In the genomic region with DNA sequence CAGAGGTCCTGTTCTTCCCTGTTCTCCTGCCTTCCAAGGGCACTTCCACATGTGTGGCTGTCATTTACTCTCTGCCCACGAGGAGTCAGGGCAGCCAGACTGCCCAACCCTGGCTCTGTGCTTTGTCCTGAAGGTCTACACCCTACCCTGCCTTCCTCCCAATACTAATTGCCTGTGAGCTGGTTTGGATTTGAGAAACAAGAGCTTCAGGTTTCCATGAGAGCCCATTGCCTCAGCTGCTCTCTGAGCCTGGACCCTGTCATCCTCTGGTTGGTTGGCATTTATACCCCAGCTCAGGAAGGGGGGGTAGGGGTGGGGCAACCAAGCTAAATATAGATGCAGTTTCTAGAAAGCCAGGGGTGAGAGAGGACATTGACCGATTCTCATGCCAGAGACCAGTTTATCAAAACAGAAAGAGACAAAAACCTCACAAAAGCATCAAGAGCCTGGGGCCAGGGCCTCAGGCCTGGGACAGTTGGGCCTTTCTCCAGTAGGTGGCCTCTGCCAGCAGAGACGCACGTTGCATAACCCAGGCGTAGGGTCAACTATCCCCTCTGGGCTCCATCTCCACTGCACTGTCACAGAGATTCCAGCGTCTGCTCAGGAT, we compare ENCODE assay signal across 8 cellular contexts. TPM values are rescaled to one million over a fixed set of nuclear protein-coding genes. Genes with fewer than 3 reads are reported as not detected.
DNase-seq lines count a peak whose midpoint lies in the region; ATAC-seq and TF ChIP-seq lines count a peak whose summit lies in the region.

No MANE protein-coding gene starts in this region.

- peaks cover 79% of the 10 kb centered on the region for H3K36me3 Mint-ChIP-seq in activated T-helper 1 cell treated with anti-CD3 and anti-CD28 coated beads, Interleukin-12 subunit alpha, Interleukin-12 subunit beta, Interleukin-2, Interleukin-4 antibody, amounts not matched to agents 30 ng/mL and 10 ng/mL and 1 ng/mL, durations not matched to agents 14 hours and 24 hours and 36 hours (ENCODE audit: low read depth)

- no peak for TF ChIP-seq POLR2A in tibial nerve (IDR thresholded peaks at IDR 0.05)

- CTCF ChIA-PET in GM10248 (lab: Yijun Ruan, JAX) = interaction anchor here (0.6 to 8.8 kb wide), 19 partner anchors 10 to 293 kb away, joined by 3 to 145 read pairs (median 4); partner anchors contain the start of genes ASB8, TMEM106C and VDR

- no peaks in the 10 kb centered on the region for H3K27me3 ChIP-seq in tibial nerve

- H3K4me3 Mint-ChIP-seq in activated T-helper 1 cell treated with anti-CD3 and anti-CD28 coated beads, Interleukin-12 subunit alpha, Interleukin-12 subunit beta, Interleukin-2, Interleukin-4 antibody, amounts not matched to agents 30 ng/mL and 10 ng/mL and 1 ng/mL, durations not matched to agents 14 hours and 24 hours and 36 hours = peak overlapping the region; percentile 15

- intact Hi-C loops in activated T-helper 1 cell treated with anti-CD3 and anti-CD28 coated beads, Interleukin-12 subunit alpha, Interleukin-12 subunit beta, Interleukin-2, Interleukin-4 antibody, amounts not matched to agents 30 ng/mL and 10 ng/mL and 1 ng/mL, durations not matched to agents 14 hours and 24 hours and 36 hours (cut with micrococcal nuclease) = no loop called here

- DNase-seq in GM10248 (ENCODE audit: extremely low spot score) (no peak), iPS-NIHi7 (ENCODE audit: extremely low spot score) (peak; percentile 84), tibial nerve (ENCODE audit: low spot score in 2 of 2) (peak; percentile 33 to 60), NCI-H748 (lab: John Stamatoyannopoulos, UW; ENCODE audit: unreplicated experiment) (no peak), NCI-H2196 treated with DMSO at 0.1 percent for 48 hours (lab: John Stamatoyannopoulos, UW; ENCODE audit: unreplicated experiment) (no peak)
- DNase-seq in activated T-helper 1 cell treated with anti-CD3 and anti-CD28 coated beads, Interleukin-12 subunit alpha, Interleukin-12 subunit beta, Interleukin-2, Interleukin-4 antibody, amounts not matched to agents 30 ng/mL and 10 ng/mL and 1 ng/mL, durations not matched to agents 14 hours and 24 hours and 36 hours (ENCODE audit: low spot score) = no peak

- H3K27ac ChIP-seq in tibial nerve = peak overlapping the region in 1 of 4 donors; percentile 26

- peaks cover 90% of the 10 kb centered on the region for H3K4me1 Mint-ChIP-seq in activated T-helper 1 cell treated with anti-CD3 and anti-CD28 coated beads, Interleukin-12 subunit alpha, Interleukin-12 subunit beta, Interleukin-2, Interleukin-4 antibody, amounts not matched to agents 30 ng/mL and 10 ng/mL and 1 ng/mL, durations not matched to agents 14 hours and 24 hours and 36 hours (ENCODE audit: low read depth)

- WGBS in tibial nerve, 2 donors = 24 to 30% methylated on average over 6 of the region's 6 CpGs

- no peak for TF ChIP-seq EP300 in tibial nerve (IDR thresholded peaks at IDR 0.05)

- ATAC-seq in HG02759 (IDR thresholded peaks at IDR 0.05; ENCODE audit: unreplicated experiment) (peak; percentile 47), GM21723 (IDR thresholded peaks at IDR 0.05; ENCODE audit: unreplicated experiment) (no peak)

- peak overlapping the region; percentile 98 for H3K27ac Mint-ChIP-seq in activated T-helper 1 cell treated with anti-CD3 and anti-CD28 coated beads, Interleukin-12 subunit alpha, Interleukin-12 subunit beta, Interleukin-2, Interleukin-4 antibody, amounts not matched to agents 30 ng/mL and 10 ng/mL and 1 ng/mL, durations not matched to agents 14 hours and 24 hours and 36 hours

- POLR2A ChIA-PET in GM10248 (lab: Yijun Ruan, JAX) = interaction anchor here (0.6 to 1.2 kb wide), 4 partner anchors 24 to 93 kb away, joined by 3 to 8 read pairs (median 4); partner anchors contain the start of gene VDR

- peak; percentile 46 for TF ChIP-seq CTCF in GM10248 (IDR thresholded peaks at IDR 0.05; ENCODE audit: control extremely low read depth, extremely low read depth, low read depth, missing control alignments)
- peak in 4 of 5 experiments; percentile 27 to 48 (median 32) for TF ChIP-seq CTCF in tibial nerve (IDR thresholded peaks at IDR 0.05)

- no peak overlapping the region for H3K4me3 ChIP-seq in tibial nerve

- H3K4me1 ChIP-seq in tibial nerve = peaks cover 0 to 13% (median 7%) of the 10 kb centered on the region in 4 donors

- no peaks in the 10 kb centered on the region for H3K27me3 Mint-ChIP-seq in activated T-helper 1 cell treated with anti-CD3 and anti-CD28 coated beads, Interleukin-12 subunit alpha, Interleukin-12 subunit beta, Interleukin-2, Interleukin-4 antibody, amounts not matched to agents 30 ng/mL and 10 ng/mL and 1 ng/mL, durations not matched to agents 14 hours and 24 hours and 36 hours (ENCODE audit: insufficient read depth)

- H3K9me3 Mint-ChIP-seq in activated T-helper 1 cell treated with anti-CD3 and anti-CD28 coated beads, Interleukin-12 subunit alpha, Interleukin-12 subunit beta, Interleukin-2, Interleukin-4 antibody, amounts not matched to agents 30 ng/mL and 10 ng/mL and 1 ng/mL, durations not matched to agents 14 hours and 24 hours and 36 hours = no peaks in the 10 kb centered on the region

- no peaks in the 10 kb centered on the region for H3K9me3 ChIP-seq in tibial nerve

- no peaks in the 10 kb centered on the region for H3K36me3 ChIP-seq in tibial nerve

RNA-seq across cellular contexts. Expression of gene VDR, which starts 34.5 kb away (rescaled TPM):
- total RNA-seq in activated T-helper 1 cell treated with anti-CD3 and anti-CD28 coated beads, Interleukin-12 subunit alpha, Interleukin-12 subunit beta, Interleukin-2, Interleukin-4 antibody, amounts not matched to agents 30 ng/mL and 10 ng/mL and 1 ng/mL, durations not matched to agents 14 hours and 24 hours and 36 hours = 305 and 318 TPM in 2 replicates
- total RNA-seq in tibial nerve = 1 to 10 TPM in 2 of 4 donors, under 1 TPM in 2; 0.78 to 6.6 (median 1.1) TPM

RNA-seq across cellular contexts. Expression of gene HDAC7, which starts 50.6 kb away (rescaled TPM):
- total RNA-seq in activated T-helper 1 cell treated with anti-CD3 and anti-CD28 coated beads, Interleukin-12 subunit alpha, Interleukin-12 subunit beta, Interleukin-2, Interleukin-4 antibody, amounts not matched to agents 30 ng/mL and 10 ng/mL and 1 ng/mL, durations not matched to agents 14 hours and 24 hours and 36 hours = 453 and 466 TPM in 2 replicates
- 100 to 1,000 TPM in 2 of 4 donors, 10 to 100 TPM in 2; 90.4 to 186 (median 98.4) TPM for total RNA-seq in tibial nerve

Comparison
In these comparisons a context has a peak if more than half of its experiments do, and no peak if none do; other contexts are left out.
1. DNase-seq: peak in iPS-NIHi7 (single experiment) and tibial nerve (2 of 2); none in GM10248 (single experiment), activated T-helper 1 cell treated with anti-CD3 and anti-CD28 coated beads, Interleukin-12 subunit alpha, Interleukin-12 subunit beta, Interleukin-2, Interleukin-4 antibody, amounts not matched to agents 30 ng/mL and 10 ng/mL and 1 ng/mL, durations not matched to agents 14 hours and 24 hours and 36 hours (single experiment), NCI-H748 (single experiment) and NCI-H2196 treated with DMSO at 0.1 percent for 48 hours (single experiment).
2. RNA of gene VDR, which starts 34.5 kb away (total RNA-seq): 305 to 318 TPM in activated T-helper 1 cell treated with anti-CD3 and anti-CD28 coated beads, Interleukin-12 subunit alpha, Interleukin-12 subunit beta, Interleukin-2, Interleukin-4 antibody, amounts not matched to agents 30 ng/mL and 10 ng/mL and 1 ng/mL, durations not matched to agents 14 hours and 24 hours and 36 hours; 0.78 to 6.6 TPM in tibial nerve; every median in the first group is over 10 times any median in the second.